In the genomic region with DNA sequence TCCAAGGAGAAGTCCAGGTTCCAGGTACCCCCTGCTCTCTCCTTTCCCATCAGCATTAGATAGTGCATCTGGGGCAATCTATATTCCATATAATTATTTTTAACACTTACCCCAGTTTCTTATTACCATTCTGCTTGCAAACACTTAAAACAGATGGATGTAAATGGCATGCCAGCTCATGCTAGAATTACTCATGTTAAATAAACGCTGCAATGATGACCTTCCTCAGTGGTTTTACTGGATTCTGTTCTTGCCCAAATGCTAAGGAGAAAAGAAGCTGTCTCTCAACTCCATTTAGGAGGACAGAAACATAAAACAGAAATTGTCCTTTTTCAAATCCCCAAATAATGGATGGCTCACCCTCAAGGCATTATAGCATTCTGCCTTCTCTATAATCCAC, we compare ENCODE assay signal across 34 cellular contexts.
"Had no signal": no experiment of that assay in that cellular context is flagged by ENCODE, and none has a peak within 500 bp of the region (broad histone marks: within the 10 kb centered on the region; RNA-seq: fewer than 3 reads in every experiment).

No MANE protein-coding gene starts in this region.

- H3K36me3 ChIP-seq: WERI-Rb-1 had no signal

- H3K4me3 ChIP-seq: PC-9 had no signal

- H3K4me2 ChIP-seq: PC-9 had no signal

- ATAC-seq: activated CD8-positive, alpha-beta memory T cell treated with anti-CD3 and anti-CD28 coated beads, Interleukin-2, amount 10 ng/mL, durations not matched to agents 7 days and 5 days; activated naive CD8-positive, alpha-beta T cell treated with anti-CD3 and anti-CD28 coated beads, Interleukin-2, amount 50 U/mL, for 24 hours had no signal

- DNase-seq: activated CD4-positive, alpha-beta memory T cell treated with anti-CD3 and anti-CD28 coated beads, Interleukin-2, amount 10 ng/mL, durations not matched to agents 7 days and 5 days; activated CD4-positive, alpha-beta T cell treated with anti-CD3 and anti-CD28 coated beads for 1 hour; activated CD4-positive, alpha-beta T cell treated with anti-CD3 and anti-CD28 coated beads for 48 hours; activated CD4-positive, CD25-positive, alpha-beta regulatory T cell; activated CD8-positive, alpha-beta memory T cell treated with anti-CD3 and anti-CD28 coated beads for 24 hours; activated CD8-positive, alpha-beta memory T cell treated with anti-CD3 and anti-CD28 coated beads, Interleukin-2, amount 10 ng/mL, durations not matched to agents 7 days and 5 days; activated CD8-positive, alpha-beta memory T cell treated with anti-CD3 and anti-CD28 coated beads, Interleukin-2, amount 50 U/mL, for 48 hours; activated effector memory CD4-positive, alpha-beta T cell treated with Interleukin-2 at 50 U/mL for 16 hours; activated naive CD4-positive, alpha-beta T cell treated with anti-CD3 and anti-CD28 coated beads, Interleukin-2, amount 10 ng/mL, durations not matched to agents 7 days and 5 days; activated naive CD8-positive, alpha-beta T cell treated with anti-CD3 and anti-CD28 coated beads, Interleukin-2, amount 50 U/mL, for 24 hours; activated T-cell treated with anti-CD3 and anti-CD28 coated beads, Interleukin-2, amount 50 U/mL, for 48 hours; anterior cingulate cortex; central memory CD4-positive, alpha-beta T cell; Karpas-422; KBM-7; MM.1S; MV-4-11; NCI-H1092; NCI-H1436 treated with DMSO at 0.1 percent for 48 hours; NCI-H1694 treated with DMSO at 0.1 percent for 48 hours; NCI-H2029; NCI-H345; NCI-H524 treated with DMSO at 0.1 percent for 48 hours; NCI-H748 treated with DMSO at 0.1 percent for 48 hours; NK-92 treated with Interleukin-12 subunit alpha and Interleukin-12 subunit beta, amount 100 ng/mL, for 24 hours; PC-9; Right ventricle myocardium superior; SW 1271; T-helper 1 cell; T-helper 2 cell; T1000; WERI-Rb-1 had no signal

- H2AFZ ChIP-seq: PC-9 had no signal

- H3K27ac ChIP-seq: PC-9, RWPE1, WERI-Rb-1 had no signal

- FAIRE-seq: RCC 7860 had no signal
